ENCODE assay signal across 8 cellular contexts in genomic region chr18:32730620-32731021, GRCh38. TPM values are rescaled to one million over a fixed set of nuclear protein-coding genes. Genes with fewer than 3 reads are reported as not detected.
DNase-seq lines count a peak whose midpoint lies in the region; ATAC-seq and TF ChIP-seq lines count a peak whose summit lies in the region.

No MANE protein-coding gene starts in this region.

- no peaks in the 10 kb centered on the region for H3K9me3 ChIP-seq in tibial artery

- DNase-seq in DMS153 treated with DMSO at 0.1 percent for 48 hours (lab: John Stamatoyannopoulos, UW; ENCODE audit: unreplicated experiment) (peak; percentile 81), RPMI7951 (ENCODE audit: low read depth) (peak; percentile 46), foreskin keratinocyte (peak; percentile 5 to 6), tibial artery (no peak), CD1c-positive myeloid dendritic cell (ENCODE audit: extremely low spot score) (no peak)
- no peak for DNase-seq in activated CD4-positive, alpha-beta T cell treated with anti-CD3 and anti-CD28 coated beads, Interleukin-2, amount 50 U/mL, for 1 hour

- H3K27ac ChIP-seq in foreskin keratinocyte (no peak overlapping the region), tibial artery (no peak overlapping the region)

- H3K4me1 ChIP-seq in foreskin keratinocyte, result no peaks in the 10 kb centered on the region
- no peaks in the 10 kb centered on the region for H3K4me1 ChIP-seq in tibial artery

- intact Hi-C loops in tibial artery (cut with DNase I; ENCODE audit: low total_unique reads), result no loop called here

- H3K27me3 ChIP-seq in foreskin keratinocyte (no peaks in the 10 kb centered on the region), tibial artery (no peaks in the 10 kb centered on the region)

- peak overlapping the region; percentile 19 to 42 for H3K4me3 ChIP-seq in tibial artery

- TF ChIP-seq CTCF in foreskin keratinocyte (conservative IDR thresholded peaks at IDR 0.05), result no peak
- TF ChIP-seq CTCF in tibial artery (IDR thresholded peaks at IDR 0.05), result no peak

- H3K36me3 ChIP-seq in tibial artery, result no peaks in the 10 kb centered on the region

- ATAC-seq in GM19372 (IDR thresholded peaks at IDR 0.05; ENCODE audit: low read depth, unreplicated experiment), result peak; percentile 90
- ATAC-seq in HG03378 (IDR thresholded peaks at IDR 0.05; ENCODE audit: unreplicated experiment), result peak; percentile 99
- ATAC-seq in foreskin keratinocyte, result peak; percentile 43

RNA-seq across cellular contexts. Expression of gene KLHL14, which starts 42.2 kb away (rescaled TPM):
- not detected in 2 replicates for total RNA-seq in RPMI7951 (2014; rRNA removed; shearing (Covaris generic))
- total RNA-seq in foreskin keratinocyte, result not detected in 2 replicates
- not detected in 2 replicates for polyA plus RNA-seq in foreskin keratinocyte

Comparison
In these comparisons a context has a peak if more than half of its experiments do, and no peak if none do; other contexts are left out.
1. DNase-seq: peak in DMS153 treated with DMSO at 0.1 percent for 48 hours (single experiment), RPMI7951 (single experiment) and foreskin keratinocyte (2 of 2); none in tibial artery (0 of 2), activated CD4-positive, alpha-beta T cell treated with anti-CD3 and anti-CD28 coated beads, Interleukin-2, amount 50 U/mL, for 1 hour (single experiment) and CD1c-positive myeloid dendritic cell (single experiment).
2. ATAC-seq: peak in every context shown above with its lines; median percentile 99 in HG03378; 90 in GM19372; 43 in foreskin keratinocyte.